In the genomic region with DNA sequence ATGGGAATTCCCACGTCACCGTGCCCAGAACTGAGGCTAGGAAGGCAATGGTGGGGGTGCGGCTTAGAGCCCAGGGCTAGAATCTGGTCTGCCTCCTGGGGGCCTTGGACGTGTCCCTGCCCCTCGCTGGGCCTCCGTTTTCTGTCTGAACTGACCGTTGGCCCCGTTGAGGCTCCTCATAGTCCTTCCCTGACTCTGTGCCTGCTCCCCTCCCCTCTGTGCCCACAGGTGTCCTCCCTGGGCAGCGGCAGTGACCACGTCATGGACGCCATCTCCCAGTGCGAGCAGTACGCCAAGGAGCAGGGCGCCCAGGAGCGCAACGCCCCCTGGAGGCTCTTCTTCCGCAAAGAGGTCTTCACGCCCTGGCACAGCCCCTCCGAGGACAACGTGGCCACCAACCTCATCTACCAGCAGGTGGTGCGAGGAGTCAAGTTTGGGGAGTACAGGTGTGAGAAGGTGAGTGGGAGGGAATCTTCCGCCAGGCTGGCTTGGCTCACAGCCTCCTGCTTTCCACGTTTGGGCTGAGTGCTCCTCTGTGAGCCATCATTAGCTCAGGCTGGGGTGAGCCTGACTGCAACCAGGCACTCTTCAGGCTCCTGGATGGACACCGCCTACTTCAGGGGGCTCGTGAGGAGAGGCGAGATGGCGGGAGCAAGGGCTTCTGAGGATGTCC, we compare ENCODE assay signal across 1 cellular context.
TF ChIP-seq lines count a peak whose summit lies in the region.

No MANE protein-coding gene starts in this region.

TF ChIP-seq in IMR-90, 13 proteins besides CTCF, POLR2A, EP300 and RAD21:
- TF ChIP-seq SMC3 (IDR thresholded peaks at IDR 0.05; ENCODE audit: low read depth, low read length) (peak; percentile 60), CEBPB (IDR thresholded peaks at IDR 0.05; ENCODE audit: low read depth, low read length) (no peak)
